In genomic region chr3:71229905-71230657, GRCh38 we compare ENCODE assay signal across 1 cellular context.
TF ChIP-seq lines count a peak whose summit lies in the region.

No MANE protein-coding gene starts in this region.

TF ChIP-seq in H1, 55 proteins besides CTCF, POLR2A, EP300 and RAD21:
- TF ChIP-seq TAF1 (IDR thresholded peaks at IDR 0.05; ENCODE audit: low read depth, low read length), result no peak
- no peak for TF ChIP-seq SP1 (IDR thresholded peaks at IDR 0.05; ENCODE audit: low read depth, low read length)
- TF ChIP-seq TEAD4 (IDR thresholded peaks at IDR 0.05; ENCODE audit: low read depth, low read length), result no peak
- TF ChIP-seq POU5F1 (IDR thresholded peaks at IDR 0.05; ENCODE audit: low read depth, low read length), result no peak
- TF ChIP-seq BACH1 (IDR thresholded peaks at IDR 0.05; ENCODE audit: low read length), result no peak
- TF ChIP-seq BCL11A (IDR thresholded peaks at IDR 0.05; ENCODE audit: low read depth in 2 of 2, low read length in 2 of 2), result no peak
- TF ChIP-seq CBX8 (IDR thresholded peaks at IDR 0.05; ENCODE audit: borderline replicate concordance, low read depth, low read length), result no peak
- no peak for TF ChIP-seq KDM5A (IDR thresholded peaks at IDR 0.05; ENCODE audit: low read length)
- no peak for TF ChIP-seq YY1 (IDR thresholded peaks at IDR 0.05; ENCODE audit: low read depth, low read length)
